In the genomic region with DNA sequence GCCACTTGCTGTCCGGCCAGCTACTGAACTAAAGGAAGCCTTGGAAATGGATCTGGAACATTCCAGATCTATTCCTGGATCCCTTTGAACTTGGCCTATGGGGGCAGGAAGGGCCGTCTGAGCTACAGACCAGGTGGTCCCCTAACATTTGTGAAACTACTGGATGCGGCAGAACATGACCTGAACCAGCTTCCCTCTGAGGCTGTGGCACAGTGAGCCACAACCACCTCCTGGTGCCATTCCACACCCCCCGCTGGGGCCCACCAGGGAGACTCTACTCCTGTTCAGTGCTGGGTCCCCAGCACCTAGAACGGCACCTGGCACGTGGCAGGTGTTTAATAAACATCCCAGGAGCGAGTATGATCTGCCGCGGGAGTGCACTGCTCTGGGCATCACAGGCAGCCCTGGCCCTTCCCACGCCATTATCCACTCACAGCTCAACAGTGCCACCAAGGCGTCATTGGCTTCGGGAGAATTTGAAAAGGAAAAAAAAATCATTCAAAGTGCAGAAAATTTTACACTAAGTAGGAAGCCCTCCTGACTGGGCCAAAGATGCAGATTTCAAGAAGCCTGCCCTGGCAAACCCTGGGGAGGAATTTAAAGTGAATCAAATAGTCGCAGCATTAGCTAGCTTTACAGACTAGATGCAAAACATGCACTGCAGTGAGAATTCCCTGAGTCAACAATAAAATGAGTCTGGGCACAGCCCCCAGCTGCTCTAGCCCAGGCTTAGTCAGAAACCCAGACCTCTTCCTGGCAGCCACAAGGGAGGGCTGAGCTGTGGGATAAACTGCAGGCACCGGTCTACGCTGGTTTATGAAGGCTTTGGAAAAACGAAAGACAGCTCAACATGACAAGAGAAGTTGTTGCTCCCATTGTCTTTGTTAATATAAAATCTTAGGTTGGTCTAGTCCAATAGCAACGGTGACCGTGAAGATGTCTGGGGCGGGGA, we compare ENCODE assay signal across 9 cellular contexts.
DNase-seq lines count a peak whose midpoint lies in the region; ATAC-seq, FAIRE-seq and TF ChIP-seq lines count a peak whose summit lies in the region.
"Had no signal": no experiment of that assay in that cellular context is flagged by ENCODE, and none has a peak within 500 bp of the region (broad histone marks: within the 10 kb centered on the region; RNA-seq: fewer than 3 reads in every experiment).

No MANE protein-coding gene starts in this region.

- no peaks in the 10 kb centered on the region for H3K4me1 ChIP-seq in tibial artery

- no peak overlapping the region for H3K27ac ChIP-seq in tibial artery

- ATAC-seq in GM21447 (IDR thresholded peaks at IDR 0.05; ENCODE audit: unreplicated experiment) (no peak), GM18519 (IDR thresholded peaks at IDR 0.05; ENCODE audit: low FRiP score, unreplicated experiment) (no peak)

- peak; percentile 10 for DNase-seq in activated CD8-positive, alpha-beta memory T cell treated with anti-CD3 and anti-CD28 coated beads, Interleukin-2, amount 50 U/mL, for 48 hours
- DNase-seq in activated CD8-positive, alpha-beta memory T cell treated with anti-CD3 and anti-CD28 coated beads for 24 hours: no peak
- DNase-seq in RCC 7860 (ENCODE audit: low spot score): peak; percentile 64
- peak; percentile 58 for DNase-seq in glomerular visceral epithelial cell (ENCODE audit: extremely low spot score)
- DNase-seq in tibial artery: peak; percentile 20 to 39
- DNase-seq in stimulated activated CD8-positive, alpha-beta memory T cell treated with anti-CD3 and anti-CD28 coated beads, Interleukin-4, amount 100 ng/mL, for 48 hours: no peak

- H3K9me3 ChIP-seq in tibial artery: no peaks in the 10 kb centered on the region

- TF ChIP-seq CTCF in tibial artery (IDR thresholded peaks at IDR 0.05): no peak

- FAIRE-seq in RCC 7860 (lab: Jason Lieb, UNC): peak; percentile 67
- FAIRE-seq: endometrium had no signal

- intact Hi-C loops in tibial artery (cut with DNase I; ENCODE audit: low total_unique reads): no loop called here

- H3K4me3 ChIP-seq in tibial artery: no peak overlapping the region

- no peaks in the 10 kb centered on the region for H3K36me3 ChIP-seq in tibial artery

- H3K27me3 ChIP-seq in tibial artery: peaks cover 0 to 40% of the 10 kb centered on the region in 2 donors

Comparison
In these comparisons a context has a peak if more than half of its experiments do, and no peak if none do; other contexts are left out.
1. DNase-seq: peak in activated CD8-positive, alpha-beta memory T cell treated with anti-CD3 and anti-CD28 coated beads, Interleukin-2, amount 50 U/mL, for 48 hours (single experiment), RCC 7860 (single experiment), glomerular visceral epithelial cell (single experiment) and tibial artery (2 of 2); none in activated CD8-positive, alpha-beta memory T cell treated with anti-CD3 and anti-CD28 coated beads for 24 hours (single experiment) and stimulated activated CD8-positive, alpha-beta memory T cell treated with anti-CD3 and anti-CD28 coated beads, Interleukin-4, amount 100 ng/mL, for 48 hours (single experiment).